In genomic region chr2:180336550-180336949, GRCh38 we compare ENCODE assay signal across 33 cellular contexts.
"Had no signal": no experiment of that assay in that cellular context is flagged by ENCODE, and none has a peak within 500 bp of the region (broad histone marks: within the 10 kb centered on the region; RNA-seq: fewer than 3 reads in every experiment).

No MANE protein-coding gene starts in this region.

- H3K27ac ChIP-seq: body of pancreas, WERI-Rb-1 had no signal

- H3K4me1 ChIP-seq: body of pancreas had no signal

- H3K9me3 ChIP-seq: body of pancreas had no signal

- ATAC-seq: activated CD4-positive, CD25-positive, alpha-beta regulatory T cell treated with anti-CD3 and anti-CD28 coated beads, Interleukin-2, amount 50 U/mL, for 24 hours; activated CD8-positive, alpha-beta memory T cell treated with anti-CD3 and anti-CD28 coated beads, Interleukin-2, amount 10 ng/mL, durations not matched to agents 7 days and 5 days; activated CD8-positive, alpha-beta T cell treated with anti-CD3 and anti-CD28 coated beads, Interleukin-2, amount 10 ng/mL, durations not matched to agents 7 days and 5 days; activated naive CD8-positive, alpha-beta T cell treated with anti-CD3 and anti-CD28 coated beads, Interleukin-2, amount 50 U/mL, for 24 hours; body of pancreas; esophagus mucosa; T-helper 17 cell had no signal

- DNase-seq: activated B cell treated with CpG ODN at 0.5 μM for 24 hours; activated CD4-positive, alpha-beta memory T cell treated with anti-CD3 and anti-CD28 coated beads for 36 hours; activated CD4-positive, alpha-beta T cell treated with anti-CD3 and anti-CD28 coated beads for 48 hours; activated CD8-positive, alpha-beta memory T cell treated with anti-CD3 and anti-CD28 coated beads, Interleukin-2, amount 10 ng/mL, durations not matched to agents 7 days and 5 days; activated CD8-positive, alpha-beta memory T cell treated with anti-CD3 and anti-CD28 coated beads, Interleukin-2, amount 50 U/mL, for 4 hours; activated CD8-positive, alpha-beta T cell treated with anti-CD3 and anti-CD28 coated beads, Interleukin-2, amount 10 ng/mL, durations not matched to agents 7 days and 5 days; activated effector memory CD4-positive, alpha-beta T cell treated with anti-CD3 and anti-CD28 coated beads, Interleukin-2, amount 50 U/mL, for 16 hours; activated naive CD4-positive, alpha-beta T cell treated with anti-CD3 and anti-CD28 coated beads for 36 hours; activated naive CD8-positive, alpha-beta T cell treated with anti-CD3 and anti-CD28 coated beads for 36 hours; activated naive CD8-positive, alpha-beta T cell treated with anti-CD3 and anti-CD28 coated beads, Interleukin-2, amount 50 U/mL, for 24 hours; activated T-cell treated with anti-CD3 and anti-CD28 coated beads, Interleukin-2, amount 50 U/mL, for 1 hour; activated T-cell treated with anti-CD3 and anti-CD28 coated beads, Interleukin-2, amount 50 U/mL, for 48 hours; amygdala; aorta; body of pancreas; caudate nucleus; cortex of kidney; effector memory CD4-positive, alpha-beta T cell; endodermal cell; foreskin fibroblast; head of caudate nucleus; T-helper 1 cell; T-helper 17 cell; T1000; WERI-Rb-1 had no signal

- FAIRE-seq: colon, frontal cortex had no signal

- H3K27me3 ChIP-seq: body of pancreas had no signal

- H3K27me3 Mint-ChIP-seq: activated B cell treated with CpG ODN at 0.5 μM for 24 hours; activated CD4-positive, alpha-beta memory T cell treated with anti-CD3 and anti-CD28 coated beads for 36 hours; activated CD8-positive, alpha-beta memory T cell treated with anti-CD3 and anti-CD28 coated beads, Interleukin-2, amount 10 ng/mL, durations not matched to agents 7 days and 5 days; activated naive CD4-positive, alpha-beta T cell treated with anti-CD3 and anti-CD28 coated beads, Interleukin-2, amount 50 U/mL, for 24 hours; activated naive CD8-positive, alpha-beta T cell treated with anti-CD3 and anti-CD28 coated beads for 36 hours; activated naive CD8-positive, alpha-beta T cell treated with anti-CD3 and anti-CD28 coated beads, Interleukin-2, amount 50 U/mL, for 24 hours; T-helper 17 cell had no signal

- H3K4me1 Mint-ChIP-seq: activated CD8-positive, alpha-beta memory T cell treated with anti-CD3 and anti-CD28 coated beads, Interleukin-2, amount 10 ng/mL, durations not matched to agents 7 days and 5 days; activated naive CD4-positive, alpha-beta T cell treated with anti-CD3 and anti-CD28 coated beads, Interleukin-2, amount 50 U/mL, for 24 hours; activated naive CD8-positive, alpha-beta T cell treated with anti-CD3 and anti-CD28 coated beads for 36 hours; activated naive CD8-positive, alpha-beta T cell treated with anti-CD3 and anti-CD28 coated beads, Interleukin-2, amount 50 U/mL, for 24 hours; endodermal cell; T-helper 17 cell had no signal

- H3K36me3 ChIP-seq: WERI-Rb-1 had no signal

- H3K4me3 Mint-ChIP-seq: activated B cell treated with CpG ODN at 0.5 μM for 24 hours; activated CD4-positive, alpha-beta memory T cell treated with anti-CD3 and anti-CD28 coated beads for 36 hours; activated CD8-positive, alpha-beta memory T cell treated with anti-CD3 and anti-CD28 coated beads, Interleukin-2, amount 10 ng/mL, durations not matched to agents 7 days and 5 days; activated CD8-positive, alpha-beta T cell treated with anti-CD3 and anti-CD28 coated beads, Interleukin-2, amount 10 ng/mL, durations not matched to agents 7 days and 5 days; activated naive CD4-positive, alpha-beta T cell treated with anti-CD3 and anti-CD28 coated beads for 36 hours; activated naive CD4-positive, alpha-beta T cell treated with anti-CD3 and anti-CD28 coated beads, Interleukin-2, amount 50 U/mL, for 24 hours; activated naive CD8-positive, alpha-beta T cell treated with anti-CD3 and anti-CD28 coated beads for 36 hours; activated naive CD8-positive, alpha-beta T cell treated with anti-CD3 and anti-CD28 coated beads, Interleukin-2, amount 50 U/mL, for 24 hours; activated T-helper 1 cell treated with anti-CD3 and anti-CD28 coated beads, Interleukin-12 subunit alpha, Interleukin-12 subunit beta, Interleukin-2, Interleukin-4 antibody, amounts not matched to agents 30 ng/mL and 10 ng/mL and 1 ng/mL, durations not matched to agents 14 hours and 24 hours and 36 hours; endodermal cell; T-helper 17 cell; T-helper 2 cell treated with Interferon-gamma antibody and Interleukin-4, amounts not matched to agents 5 μg/mL and 100 μg/mL, for 36 hours had no signal

- H3K4me3 ChIP-seq: body of pancreas had no signal

- H3K36me3 Mint-ChIP-seq: activated CD4-positive, alpha-beta memory T cell treated with anti-CD3 and anti-CD28 coated beads for 36 hours; activated CD8-positive, alpha-beta memory T cell treated with anti-CD3 and anti-CD28 coated beads, Interleukin-2, amount 10 ng/mL, durations not matched to agents 7 days and 5 days; activated naive CD4-positive, alpha-beta T cell treated with anti-CD3 and anti-CD28 coated beads, Interleukin-2, amount 50 U/mL, for 24 hours; activated naive CD8-positive, alpha-beta T cell treated with anti-CD3 and anti-CD28 coated beads for 36 hours had no signal

- H3K27ac Mint-ChIP-seq: activated CD4-positive, alpha-beta memory T cell treated with anti-CD3 and anti-CD28 coated beads for 36 hours; activated CD8-positive, alpha-beta memory T cell treated with anti-CD3 and anti-CD28 coated beads, Interleukin-2, amount 10 ng/mL, durations not matched to agents 7 days and 5 days; activated CD8-positive, alpha-beta T cell treated with anti-CD3 and anti-CD28 coated beads, Interleukin-2, amount 10 ng/mL, durations not matched to agents 7 days and 5 days; activated naive CD4-positive, alpha-beta T cell treated with anti-CD3 and anti-CD28 coated beads for 36 hours; activated naive CD4-positive, alpha-beta T cell treated with anti-CD3 and anti-CD28 coated beads, Interleukin-2, amount 50 U/mL, for 24 hours; activated naive CD8-positive, alpha-beta T cell treated with anti-CD3 and anti-CD28 coated beads for 36 hours; activated naive CD8-positive, alpha-beta T cell treated with anti-CD3 and anti-CD28 coated beads, Interleukin-2, amount 50 U/mL, for 24 hours; activated T-helper 1 cell treated with anti-CD3 and anti-CD28 coated beads, Interleukin-12 subunit alpha, Interleukin-12 subunit beta, Interleukin-2, Interleukin-4 antibody, amounts not matched to agents 30 ng/mL and 10 ng/mL and 1 ng/mL, durations not matched to agents 14 hours and 24 hours and 36 hours; activated T-helper 2 cell treated with anti-CD3 and anti-CD28 coated beads, Interferon-gamma antibody, Interleukin-2, Interleukin-4, amounts not matched to agents 10 μg/mL and 5 μg/mL and 100 μg/mL, durations not matched to agents 14 hours and 24 hours and 36 hours; endodermal cell; T-helper 17 cell; T-helper 2 cell treated with Interferon-gamma antibody and Interleukin-4, amounts not matched to agents 5 μg/mL and 100 μg/mL, for 36 hours had no signal
